Comparison of ENCODE assay signal across 8 cellular contexts in genomic region chr19:38263696-38264485, GRCh38. TPM values are rescaled to one million over a fixed set of nuclear protein-coding genes. Genes with fewer than 3 reads are reported as not detected.
DNase-seq lines count a peak whose midpoint lies in the region; FAIRE-seq and TF ChIP-seq lines count a peak whose summit lies in the region.

No MANE protein-coding gene starts in this region.

- no peaks in the 10 kb centered on the region for H3K79me2 ChIP-seq in SU-DHL-6 (ENCODE audit: insufficient read depth, low read length)

- H2AFZ ChIP-seq in SU-DHL-6 (ENCODE audit: low read depth, low read length, severe bottlenecking), result peak overlapping the region; percentile 98

- no peak for TF ChIP-seq CTCF in SU-DHL-6 (IDR thresholded peaks at IDR 0.05; ENCODE audit: insufficient read depth, low read length, poor library complexity, severe bottlenecking)

- no peaks in the 10 kb centered on the region for H4K20me1 ChIP-seq in SU-DHL-6 (ENCODE audit: low read depth, low read length)

- H3K27me3 ChIP-seq in HUES48 (ENCODE audit: control insufficient read depth, insufficient read depth, low read length), result no peaks in the 10 kb centered on the region
- no peaks in the 10 kb centered on the region for H3K27me3 ChIP-seq in SU-DHL-6 (ENCODE audit: low read length)
- no peaks in the 10 kb centered on the region for H3K27me3 ChIP-seq in iPS-15b (ENCODE audit: control insufficient read depth, insufficient read depth, low read length)
- H3K27me3 ChIP-seq in small intestine (ENCODE audit: control insufficient read depth in 2 of 2, insufficient read depth in 2 of 2, low read length in 2 of 2), result no peaks in the 10 kb centered on the region
- no peaks in the 10 kb centered on the region for H3K27me3 ChIP-seq in SJCRH30

- WGBS in small intestine, 3 donors, result 5 to 11% (median 6%) methylated on average over 20 to 33 of the region's 33 CpGs

- peak overlapping the region; percentile 87 for H3K4me2 ChIP-seq in SU-DHL-6 (ENCODE audit: low read depth, low read length, poor library complexity, severe bottlenecking)

- H3K27ac ChIP-seq in HUES48 (ENCODE audit: low read depth, low read length) (peak overlapping the region; percentile 95), SU-DHL-6 (ENCODE audit: low read depth, low read length) (no peak overlapping the region), angular gyrus (ENCODE audit: low read depth, low read length) (peak overlapping the region; percentile 18), small intestine (ENCODE audit: low read depth in 1 of 2, low read length in 1 of 2) (peak overlapping the region; percentile 94 to 100), SJCRH30 (no peak overlapping the region)

- H3K4me1 ChIP-seq in ES-I3 (ENCODE audit: insufficient read depth, low read length) (peaks cover 35% of the 10 kb centered on the region), HUES48 (ENCODE audit: control insufficient read depth, insufficient read depth, low read length) (peaks cover 31% of the 10 kb centered on the region), iPS-15b (ENCODE audit: control insufficient read depth, insufficient read depth, low read length) (peaks cover 28% of the 10 kb centered on the region), small intestine (ENCODE audit: control insufficient read depth in 2 of 2, insufficient read depth in 1 of 2, low read depth in 1 of 2, low read length in 1 of 2) (peaks cover 0 to 3% of the 10 kb centered on the region in 2 donors), SJCRH30 (peaks cover 38% of the 10 kb centered on the region)

- peak overlapping the region; percentile 73 for H3K4me3 ChIP-seq in HUES48 (ENCODE audit: low read depth, low read length)
- H3K4me3 ChIP-seq in SU-DHL-6 (ENCODE audit: insufficient read depth, low read length, poor library complexity, severe bottlenecking), result peak overlapping the region; percentile 65
- H3K4me3 ChIP-seq in iPS-15b (ENCODE audit: low read depth, low read length), result peak overlapping the region; percentile 84
- peak overlapping the region; percentile 23 to 87 for H3K4me3 ChIP-seq in small intestine (ENCODE audit: low read depth in 1 of 2, low read length in 2 of 2)
- H3K4me3 ChIP-seq in SJCRH30, result no peak overlapping the region

- peaks cover 14% of the 10 kb centered on the region for H3F3A ChIP-seq in SU-DHL-6 (ENCODE audit: insufficient read depth)

- DNase-seq in small intestine, result peak; percentile 97
- DNase-seq in H54 (ENCODE audit: insufficient read length, low spot score), result no peak
- DNase-seq in SJCRH30, result no peak

- H3K9ac ChIP-seq in ES-I3 (ENCODE audit: low read depth, low read length), result peak overlapping the region; percentile 78
- H3K9ac ChIP-seq in HUES48 (ENCODE audit: low read depth, low read length), result peak overlapping the region; percentile 92; the same call in 1 of the 2 replicates
- H3K9ac ChIP-seq in SU-DHL-6 (ENCODE audit: low read length), result peak overlapping the region; percentile 60
- H3K9ac ChIP-seq in iPS-15b (ENCODE audit: low read depth, low read length), result peak overlapping the region; percentile 82

- H3K9me3 ChIP-seq in ES-I3 (ENCODE audit: control insufficient read depth, insufficient read depth, low read length) (no peaks in the 10 kb centered on the region), HUES48 (ENCODE audit: control insufficient read depth, insufficient read depth, low read length) (no peaks in the 10 kb centered on the region), SU-DHL-6 (ENCODE audit: insufficient read depth, low read length) (no peaks in the 10 kb centered on the region), iPS-15b (ENCODE audit: control insufficient read depth, insufficient read depth, low read length) (no peaks in the 10 kb centered on the region), small intestine (ENCODE audit: control insufficient read depth, low read depth) (no peaks in the 10 kb centered on the region), SJCRH30 (replicated peaks) (no peaks in the 10 kb centered on the region)

- TF ChIP-seq POLR2A in H54 (IDR thresholded peaks at IDR 0.05; ENCODE audit: low read depth, low read length), result no peak

- H3K36me3 ChIP-seq in ES-I3 (ENCODE audit: insufficient read depth, low read length) (no peaks in the 10 kb centered on the region; the same call in 1 of the 2 replicates), HUES48 (ENCODE audit: control insufficient read depth, insufficient read depth, low read length) (no peaks in the 10 kb centered on the region), SU-DHL-6 (ENCODE audit: low read length) (no peaks in the 10 kb centered on the region), iPS-15b (ENCODE audit: control insufficient read depth, insufficient read depth, low read length) (no peaks in the 10 kb centered on the region), small intestine (ENCODE audit: control insufficient read depth in 2 of 2, insufficient read depth in 2 of 2, low read length in 2 of 2) (no peaks in the 10 kb centered on the region), SJCRH30 (no peaks in the 10 kb centered on the region)

- H3K9me2 ChIP-seq in SU-DHL-6 (replicated peaks; ENCODE audit: insufficient read depth, low read length), result no peaks in the 10 kb centered on the region

- FAIRE-seq in small intestine (lab: Jason Lieb, UNC), result no peak
- FAIRE-seq in H54 (lab: Jason Lieb, UNC), result no peak

RNA-seq across cellular contexts. Expression of gene SPINT2, which starts 0.5 kb away (rescaled TPM):
- 100 to 1,000 TPM; 263 to 434 (median 414) TPM for polyA plus RNA-seq in small intestine
- total RNA-seq in SJCRH30 (2014; rRNA removed; shearing (Covaris generic)), result 0.38 and 0.45 TPM in 2 replicates

RNA-seq across cellular contexts. Expression of gene PPP1R14A, which starts 7.7 kb away (rescaled TPM):
- polyA plus RNA-seq in small intestine, result 10 to 100 TPM in 2 of 3 donors, 1 to 10 TPM in 1; 8.7 to 31.8 (median 15.4) TPM
- total RNA-seq in SJCRH30 (2014; rRNA removed; shearing (Covaris generic)), result 1.9 and 2.2 TPM in 2 replicates

RNA-seq across cellular contexts. Expression of gene DPF1, which starts 39.9 kb away (rescaled TPM):
- under 1 TPM in 1 of 3 donors, not detected in 2; 0.39 TPM for polyA plus RNA-seq in small intestine
- 8.1 and 10.6 TPM in 2 replicates for total RNA-seq in SJCRH30 (2014; rRNA removed; shearing (Covaris generic))

RNA-seq across cellular contexts. Expression of gene C19orf33, which starts 40.2 kb away (rescaled TPM):
- 1,000 to 10,000 TPM in 2 of 3 donors, 100 to 1,000 TPM in 1; 478 to 2,753 (median 1,798) TPM for polyA plus RNA-seq in small intestine
- not detected in 2 replicates for total RNA-seq in SJCRH30 (2014; rRNA removed; shearing (Covaris generic))

RNA-seq across cellular contexts. Expression of gene YIF1B, which starts 51.9 kb away (rescaled TPM):
- 10 to 100 TPM; 13.0 to 73.1 (median 15.4) TPM for polyA plus RNA-seq in small intestine
- total RNA-seq in SJCRH30 (2014; rRNA removed; shearing (Covaris generic)), result 47.9 and 54.5 TPM in 2 replicates

Comparison
In these comparisons a context has a peak if more than half of its experiments do, and no peak if none do; other contexts are left out.
1. H3K27ac ChIP-seq: peak in HUES48 (single experiment), angular gyrus (single experiment) and small intestine (2 of 2); none in SU-DHL-6 (single experiment) and SJCRH30 (single experiment).
2. Peak in every context shown above with its lines, with median percentiles within 50 percentile points of each other: H3K9ac ChIP-seq.